In genomic region chr1:43441166-43441893, GRCh38 we compare ENCODE assay signal across 31 cellular contexts. TPM values are rescaled to one million over a fixed set of nuclear protein-coding genes. Genes with fewer than 3 reads are reported as not detected.
DNase-seq lines count a peak whose midpoint lies in the region; ATAC-seq and TF ChIP-seq lines count a peak whose summit lies in the region.
"Had no signal": no experiment of that assay in that cellular context is flagged by ENCODE, and none has a peak within 500 bp of the region (broad histone marks: within the 10 kb centered on the region; RNA-seq: fewer than 3 reads in every experiment).

No MANE protein-coding gene starts in this region.

- H3K9me3 ChIP-seq in adrenal gland (replicated peaks in 1 of 3): no peaks in the 10 kb centered on the region
- no peaks in the 10 kb centered on the region for H3K9me3 ChIP-seq in stomach
- H3K9me3 ChIP-seq: body of pancreas, esophagus muscularis mucosa, HAP-1, heart left ventricle, tibial nerve had no signal

- no peak for ATAC-seq in HG03457 (IDR thresholded peaks at IDR 0.05; ENCODE audit: unreplicated experiment)
- ATAC-seq: body of pancreas, heart left ventricle, right cardiac atrium had no signal

- H3K4me1 ChIP-seq in adrenal gland (replicated peaks in 1 of 2) (peaks cover 0 to 6% of the 10 kb centered on the region in 2 donors), stomach (peaks cover 0 to 7% (median 2%) of the 10 kb centered on the region in 4 donors)
- H3K4me1 ChIP-seq: body of pancreas, HAP-1 had no signal

- H3K36me3 Mint-ChIP-seq in activated CD4-positive, alpha-beta T cell treated with anti-CD3 and anti-CD28 coated beads, Interleukin-2, amount 10 ng/mL, durations not matched to agents 24 days and 14 days (ENCODE audit: low read depth): peaks cover 42% of the 10 kb centered on the region

- H3K4me3 ChIP-seq in adrenal gland (no peak overlapping the region), stomach (no peak overlapping the region)
- H3K4me3 ChIP-seq: body of pancreas, esophagus muscularis mucosa, HAP-1, heart left ventricle, tibial nerve had no signal

- H3K27ac Mint-ChIP-seq in activated CD4-positive, alpha-beta T cell treated with anti-CD3 and anti-CD28 coated beads, Interleukin-2, amount 10 ng/mL, durations not matched to agents 24 days and 14 days: no peak overlapping the region

- WGBS in adrenal gland, 4 donors: 94 to 99% (median 97%) methylated on average over 15 of the region's 15 CpGs
- 94 to 98% (median 96%) methylated on average over 14 to 15 of the region's 15 CpGs for WGBS in stomach, 5 donors

- H3K27me3 Mint-ChIP-seq in activated CD4-positive, alpha-beta T cell treated with anti-CD3 and anti-CD28 coated beads, Interleukin-2, amount 10 ng/mL, durations not matched to agents 24 days and 14 days: no peaks in the 10 kb centered on the region

- intact Hi-C loops in activated CD4-positive, alpha-beta T cell treated with anti-CD3 and anti-CD28 coated beads, Interleukin-2, amount 10 ng/mL, durations not matched to agents 24 days and 14 days (cut with micrococcal nuclease): no loop called here
- intact Hi-C loops in adrenal gland (cut with DNase I) (no loop called here), stomach (cut with DNase I; ENCODE audit: low total_unique reads) (no loop called here)

- H3K27ac ChIP-seq in adrenal gland (no peak overlapping the region), stomach (no peak overlapping the region)
- H3K27ac ChIP-seq: body of pancreas, esophagus muscularis mucosa, heart left ventricle, tibial nerve had no signal

- no peaks in the 10 kb centered on the region for H3K4me1 Mint-ChIP-seq in activated CD4-positive, alpha-beta T cell treated with anti-CD3 and anti-CD28 coated beads, Interleukin-2, amount 10 ng/mL, durations not matched to agents 24 days and 14 days

- H3K9me3 Mint-ChIP-seq in activated CD4-positive, alpha-beta T cell treated with anti-CD3 and anti-CD28 coated beads, Interleukin-2, amount 10 ng/mL, durations not matched to agents 24 days and 14 days: no peaks in the 10 kb centered on the region

- H3K36me3 ChIP-seq in adrenal gland (replicated peaks in 1 of 2): peaks cover 0 to 66% of the 10 kb centered on the region in 2 donors
- H3K36me3 ChIP-seq in stomach: peaks cover 44 to 100% (median 96%) of the 10 kb centered on the region in 4 donors

- TF ChIP-seq POLR2A in adrenal gland (IDR thresholded peaks at IDR 0.05) (no peak), stomach (IDR thresholded peaks at IDR 0.05) (no peak)

- H3K27me3 ChIP-seq in adrenal gland (no peaks in the 10 kb centered on the region), stomach (no peaks in the 10 kb centered on the region)
- H3K27me3 ChIP-seq: body of pancreas, esophagus muscularis mucosa, heart left ventricle, tibial nerve had no signal

- H3K4me3 Mint-ChIP-seq in activated CD4-positive, alpha-beta T cell treated with anti-CD3 and anti-CD28 coated beads, Interleukin-2, amount 10 ng/mL, durations not matched to agents 24 days and 14 days: no peak overlapping the region

- no peak for TF ChIP-seq CTCF in adrenal gland (IDR thresholded peaks at IDR 0.05)
- TF ChIP-seq CTCF in stomach (IDR thresholded peaks at IDR 0.05): no peak

- TF ChIP-seq EP300 in stomach (IDR thresholded peaks at IDR 0.05): no peak

- peak; percentile 0 for DNase-seq in activated CD4-positive, alpha-beta T cell treated with anti-CD3 and anti-CD28 coated beads for 48 hours
- no peak for DNase-seq in activated CD4-positive, alpha-beta T cell treated with anti-CD3 and anti-CD28 coated beads, Interleukin-2, amount 10 ng/mL, durations not matched to agents 24 days and 14 days
- DNase-seq in adrenal gland: peak in 4 of 7 donors; percentile 5 to 48 (median 14)
- peak; percentile 67 for DNase-seq in mesenteric fat pad (ENCODE audit: low spot score)
- DNase-seq in stomach: peak; percentile 22
- no peak for DNase-seq in NCI-H1105 (lab: John Stamatoyannopoulos, UW)
- DNase-seq in hypothalamus (lab: John Stamatoyannopoulos, UW): no peak
- DNase-seq: 8988T; activated CD8-positive, alpha-beta memory T cell treated with anti-CD3 and anti-CD28 coated beads for 24 hours; activated naive CD4-positive, alpha-beta T cell treated with Interleukin-2 at 50 U/mL for 16 hours; activated T-cell treated with anti-CD3 and anti-CD28 coated beads, Interleukin-2, amount 50 U/mL, for 48 hours; C1 segment of cervical spinal cord; COR-L47; dermis blood vessel endothelial cell; Kasumi-1; mammary epithelial cell; NCI-H146; NCI-H2107; NCI-H345; NCI-H69; SHP77; stimulated activated CD4-positive, alpha-beta T cell treated with anti-CD3 and anti-CD28 coated beads, Interleukin-12 subunit alpha, Interleukin-12 subunit beta, amount 100 ng/mL, for 4 hours; stimulated activated CD4-positive, alpha-beta T cell treated with anti-CD3 and anti-CD28 coated beads, Interleukin-2, amount 100 ng/mL, for 48 hours; T-helper 2 cell had no signal

RNA-seq across cellular contexts. Expression of gene HYI, which starts 12.4 kb away (rescaled TPM):
- 14.8 and 15.1 TPM in 2 replicates for total RNA-seq in activated CD4-positive, alpha-beta T cell treated with anti-CD3 and anti-CD28 coated beads, Interleukin-2, amount 10 ng/mL, durations not matched to agents 24 days and 14 days
- total RNA-seq in adrenal gland (10 to 100 TPM; 40.6 to 66.5 (median 51.9) TPM), mesenteric fat pad (36.9 TPM), stomach (10 to 100 TPM; 24.4 to 77.6 (median 43.6) TPM)
- polyA plus RNA-seq in adrenal gland (100 to 1,000 TPM in 2 of 3 donors, 10 to 100 TPM in 1; 24.7 to 209 (median 138) TPM), stomach (100 to 1,000 TPM in 2 of 3 donors, 10 to 100 TPM in 1; 64.2 to 173 (median 143) TPM)

RNA-seq across cellular contexts. Expression of gene SZT2, which starts 51.6 kb away (rescaled TPM):
- total RNA-seq in activated CD4-positive, alpha-beta T cell treated with anti-CD3 and anti-CD28 coated beads, Interleukin-2, amount 10 ng/mL, durations not matched to agents 24 days and 14 days: 54.0 and 56.2 TPM in 2 replicates
- total RNA-seq in adrenal gland: 10 to 100 TPM; 24.7 to 62.3 (median 40.8) TPM
- polyA plus RNA-seq in adrenal gland: 100 to 1,000 TPM in 1 of 3 donors, 10 to 100 TPM in 2; 12.2 to 106 (median 33.3) TPM
- 65.3 TPM for total RNA-seq in mesenteric fat pad
- 10 to 100 TPM; 49.6 to 69.3 (median 56.7) TPM for total RNA-seq in stomach
- polyA plus RNA-seq in stomach: 10 to 100 TPM in 1 of 3 donors, 1 to 10 TPM in 2; 4.9 to 10.2 (median 9.3) TPM

RNA-seq across cellular contexts. Expression of gene MED8, which starts 51.7 kb away (rescaled TPM):
- 39.6 and 45.1 TPM in 2 replicates for total RNA-seq in activated CD4-positive, alpha-beta T cell treated with anti-CD3 and anti-CD28 coated beads, Interleukin-2, amount 10 ng/mL, durations not matched to agents 24 days and 14 days
- total RNA-seq in adrenal gland (10 to 100 TPM; 17.3 to 38.1 (median 32.3) TPM), mesenteric fat pad (55.2 TPM), stomach (10 to 100 TPM in 4 of 5 donors, 1 to 10 TPM in 1; 5.8 to 52.2 (median 29.6) TPM)
- polyA plus RNA-seq in adrenal gland (10 to 100 TPM; 26.2 to 58.3 (median 30.0) TPM), stomach (10 to 100 TPM; 28.3 to 46.1 (median 30.6) TPM)

Comparison
In these comparisons a context has a peak if more than half of its experiments do, and no peak if none do; other contexts are left out.
1. DNase-seq: peak in activated CD4-positive, alpha-beta T cell treated with anti-CD3 and anti-CD28 coated beads for 48 hours (single experiment), adrenal gland (4 of 7), mesenteric fat pad (single experiment) and stomach (single experiment); none in activated CD4-positive, alpha-beta T cell treated with anti-CD3 and anti-CD28 coated beads, Interleukin-2, amount 10 ng/mL, durations not matched to agents 24 days and 14 days (single experiment), NCI-H1105 (single experiment) and hypothalamus (0 of 51).